In genomic region chr20:45892049-45892816, GRCh38 we compare ENCODE assay signal across 1 cellular context.
TF ChIP-seq lines count a peak whose summit lies in the region.

No MANE protein-coding gene starts in this region.

TF ChIP-seq in GM12878, 131 proteins besides CTCF, POLR2A, EP300 and RAD21:
- no peak for TF ChIP-seq PBX3 (IDR thresholded peaks at IDR 0.05; ENCODE audit: insufficient replicate concordance, low read depth, low read length)
- TF ChIP-seq PML (IDR thresholded peaks at IDR 0.05; ENCODE audit: low read length) = no peak
- TF ChIP-seq YY1 (IDR thresholded peaks at IDR 0.05; ENCODE audit: low read depth, low read length) = no peak
- no peak for TF ChIP-seq CBFB (IDR thresholded peaks at IDR 0.05; ENCODE audit: low read depth)
- no peak for TF ChIP-seq PRDM15 (CRISPR knock-in tag; IDR thresholded peaks at IDR 0.05)
- TF ChIP-seq BMI1 (IDR thresholded peaks at IDR 0.05; ENCODE audit: borderline replicate concordance) = no peak
